ENCODE assay signal across 13 cellular contexts in genomic region chr7:150665075-150665794, GRCh38. TPM values are rescaled to one million over a fixed set of nuclear protein-coding genes. Genes with fewer than 3 reads are reported as not detected.
A peak's percentile ranks its signal among the peaks of the same experiment; 100 is the strongest.
DNase-seq lines count a peak whose midpoint lies in the region; ATAC-seq and TF ChIP-seq lines count a peak whose summit lies in the region.
"Had no signal": no experiment of that assay in that cellular context is flagged by ENCODE, and none has a peak within 500 bp of the region (broad histone marks: within the 10 kb centered on the region; RNA-seq: fewer than 3 reads in every experiment).

No MANE protein-coding gene starts in this region.

- H3K36me3 Mint-ChIP-seq in CD4-positive, CD25-positive, alpha-beta regulatory T cell = peaks cover 4% of the 10 kb centered on the region
- H3K36me3 Mint-ChIP-seq in T-cell = peaks cover 22% of the 10 kb centered on the region
- H3K36me3 Mint-ChIP-seq in activated naive CD4-positive, alpha-beta T cell treated with anti-CD3 and anti-CD28 coated beads, Interleukin-2, amount 10 ng/mL, durations not matched to agents 7 days and 5 days = peaks cover 49% of the 10 kb centered on the region

- H3K27me3 Mint-ChIP-seq in CD4-positive, CD25-positive, alpha-beta regulatory T cell = no peaks in the 10 kb centered on the region
- H3K27me3 Mint-ChIP-seq in T-cell = no peaks in the 10 kb centered on the region
- H3K27me3 Mint-ChIP-seq in activated naive CD4-positive, alpha-beta T cell treated with anti-CD3 and anti-CD28 coated beads, Interleukin-2, amount 10 ng/mL, durations not matched to agents 7 days and 5 days = no peaks in the 10 kb centered on the region
- H3K27me3 Mint-ChIP-seq: stimulated activated naive B cell treated with anti-CD40 and anti-IgM and Interleukin-4, amounts not matched to agents 10 μg/mL and 1 μg/mL and 100 μg/mL, for 72 hours had no signal

- H3K27ac ChIP-seq in CD4-positive, CD25-positive, alpha-beta regulatory T cell (ENCODE audit: insufficient read depth, low read length, poor library complexity, severe bottlenecking) = peak overlapping the region; percentile 75
- H3K27ac ChIP-seq in skin epidermis = peak overlapping the region in 14 of 21 experiments; percentile 5 to 90 (median 61)
- no peak overlapping the region for H3K27ac ChIP-seq in MM.1S (ENCODE audit: low read length)
- H3K27ac ChIP-seq: neutrophil had no signal

- peak overlapping the region; percentile 58 for H3K4me3 ChIP-seq in CD4-positive, CD25-positive, alpha-beta regulatory T cell (ENCODE audit: low read depth, low read length)
- H3K4me3 ChIP-seq in skin epidermis (no peak overlapping the region), MM.1S (ENCODE audit: low read length) (no peak overlapping the region)
- H3K4me3 ChIP-seq: smooth muscle cell had no signal

- no peaks in the 10 kb centered on the region for H4K20me1 ChIP-seq in MM.1S (ENCODE audit: insufficient read depth, low read length)

- no peaks in the 10 kb centered on the region for H3K9me3 ChIP-seq in CD4-positive, CD25-positive, alpha-beta regulatory T cell (ENCODE audit: control insufficient read depth in 2 of 2, low read length in 2 of 2)
- H3K9me3 ChIP-seq in MM.1S (replicated peaks; ENCODE audit: insufficient read depth, low read length) = no peaks in the 10 kb centered on the region
- H3K9me3 ChIP-seq: neutrophil had no signal

- 0 out of 2 replicates have a peak, but pooled peaks cover 3% of the 10 kb centered on the region for H3F3A ChIP-seq in MM.1S (ENCODE audit: insufficient read depth, low read length)

- H3K9me2 ChIP-seq in MM.1S (replicated peaks; ENCODE audit: insufficient read depth, low read length) = no peaks in the 10 kb centered on the region

- no peaks in the 10 kb centered on the region for H3K27me3 ChIP-seq in CD4-positive, CD25-positive, alpha-beta regulatory T cell (ENCODE audit: control insufficient read depth, insufficient read depth, low read length)
- no peaks in the 10 kb centered on the region for H3K27me3 ChIP-seq in MM.1S (replicated peaks; ENCODE audit: insufficient read depth, low read length)
- H3K27me3 ChIP-seq: neutrophil had no signal

- H3K9me3 Mint-ChIP-seq in CD4-positive, CD25-positive, alpha-beta regulatory T cell = peaks cover 0 to 5% (median 0%) of the 10 kb centered on the region in 7 donors
- H3K9me3 Mint-ChIP-seq in T-cell = peaks cover 0 to 11% (median 4%) of the 10 kb centered on the region in 3 donors
- peaks cover 22% of the 10 kb centered on the region for H3K9me3 Mint-ChIP-seq in activated naive CD4-positive, alpha-beta T cell treated with anti-CD3 and anti-CD28 coated beads, Interleukin-2, amount 10 ng/mL, durations not matched to agents 7 days and 5 days

- peaks cover 83% of the 10 kb centered on the region for H3K4me1 ChIP-seq in CD4-positive, CD25-positive, alpha-beta regulatory T cell (ENCODE audit: control insufficient read depth, insufficient read depth, low read length, poor library complexity, severe bottlenecking)
- H3K4me1 ChIP-seq in MM.1S (ENCODE audit: low read length) = peaks cover 22% of the 10 kb centered on the region

- no peak overlapping the region for H2AFZ ChIP-seq in MM.1S (ENCODE audit: low read length)

- no peak for DNase-seq in CD4-positive, CD25-positive, alpha-beta regulatory T cell
- DNase-seq in T-cell = peak in 2 of 34 experiments; percentile 39 to 41
- peak; percentile 22 for DNase-seq in activated naive CD4-positive, alpha-beta T cell treated with anti-CD3 and anti-CD28 coated beads, Interleukin-2, amount 10 ng/mL, durations not matched to agents 7 days and 5 days
- no peak for DNase-seq in H4 (ENCODE audit: low spot score)
- no peak for DNase-seq in dermis blood vessel endothelial cell
- DNase-seq in MM.1S = no peak
- DNase-seq: NCI-H2107; stimulated activated naive B cell treated with anti-CD40 and anti-IgM and Interleukin-4, amounts not matched to agents 10 μg/mL and 1 μg/mL and 100 μg/mL, for 72 hours had no signal

- TF ChIP-seq CTCF in MM.1S (IDR thresholded peaks at IDR 0.05; ENCODE audit: low read length) = no peak

- POLR2A ChIA-PET in T-cell (lab: Charles Lee) = no interaction called here

- H3K4me1 Mint-ChIP-seq in CD4-positive, CD25-positive, alpha-beta regulatory T cell = peaks cover 25 to 95% (median 76%) of the 10 kb centered on the region in 4 donors
- H3K4me1 Mint-ChIP-seq in T-cell = peaks cover 93 to 95% (median 95%) of the 10 kb centered on the region in 3 donors
- H3K4me1 Mint-ChIP-seq in activated naive CD4-positive, alpha-beta T cell treated with anti-CD3 and anti-CD28 coated beads, Interleukin-2, amount 10 ng/mL, durations not matched to agents 7 days and 5 days = peaks cover 94% of the 10 kb centered on the region

- peak overlapping the region; percentile 94 to 98 (median 95) for H3K27ac Mint-ChIP-seq in CD4-positive, CD25-positive, alpha-beta regulatory T cell
- H3K27ac Mint-ChIP-seq in T-cell = peak overlapping the region; percentile 98 to 99
- H3K27ac Mint-ChIP-seq in activated naive CD4-positive, alpha-beta T cell treated with anti-CD3 and anti-CD28 coated beads, Interleukin-2, amount 10 ng/mL, durations not matched to agents 7 days and 5 days = peak overlapping the region; percentile 99
- H3K27ac Mint-ChIP-seq: stimulated activated naive B cell treated with anti-CD40 and anti-IgM and Interleukin-4, amounts not matched to agents 10 μg/mL and 1 μg/mL and 100 μg/mL, for 72 hours had no signal

- H3K79me2 ChIP-seq in MM.1S (ENCODE audit: low read length) = no peaks in the 10 kb centered on the region

- CTCF ChIA-PET in T-cell (lab: Charles Lee) = interaction anchor here in 1 of 2 donors (0.7 to 1.3 kb wide), 2 partner anchors 20 to 97 kb away, joined by 3 read pairs; partner anchors contain the start of gene GIMAP2
- CTCF ChIA-PET in activated naive CD4-positive, alpha-beta T cell treated with anti-CD3 and anti-CD28 coated beads, Interleukin-2, amount 10 ng/mL, durations not matched to agents 7 days and 5 days (lab: Charles Lee) = interaction anchor here (1.3 kb wide), 1 partner anchor 154 kb away, joined by 3 read pairs; no protein-coding TSS in a partner anchor

- H3K4me3 Mint-ChIP-seq in CD4-positive, CD25-positive, alpha-beta regulatory T cell = peak overlapping the region in 3 of 4 donors; percentile 71 to 81 (median 77)
- peak overlapping the region in 2 of 3 donors; percentile 34 to 54 for H3K4me3 Mint-ChIP-seq in T-cell
- H3K4me3 Mint-ChIP-seq in activated naive CD4-positive, alpha-beta T cell treated with anti-CD3 and anti-CD28 coated beads, Interleukin-2, amount 10 ng/mL, durations not matched to agents 7 days and 5 days = no peak overlapping the region
- H3K4me3 Mint-ChIP-seq: stimulated activated naive B cell treated with anti-CD40 and anti-IgM and Interleukin-4, amounts not matched to agents 10 μg/mL and 1 μg/mL and 100 μg/mL, for 72 hours had no signal

- H3K9ac ChIP-seq in MM.1S (ENCODE audit: low read length) = no peak overlapping the region

- no peak overlapping the region for H3K4me2 ChIP-seq in MM.1S (ENCODE audit: low read depth, low read length)
- H3K4me2 ChIP-seq: smooth muscle cell had no signal

- no peak for ATAC-seq in CD4-positive, CD25-positive, alpha-beta regulatory T cell (ENCODE audit: low read depth in 2 of 2)
- ATAC-seq in T-cell (replicated peaks in 1 of 4) (no peak), HG02840 (IDR thresholded peaks at IDR 0.05; ENCODE audit: low FRiP score, unreplicated experiment) (no peak)
- ATAC-seq: left lobe of liver; stimulated activated naive B cell treated with anti-CD40 and anti-IgM and Interleukin-4, amounts not matched to agents 10 μg/mL and 1 μg/mL and 100 μg/mL, for 72 hours had no signal

- no peaks in the 10 kb centered on the region for H3K36me3 ChIP-seq in CD4-positive, CD25-positive, alpha-beta regulatory T cell (ENCODE audit: control insufficient read depth, insufficient read depth, low read length)
- H3K36me3 ChIP-seq in MM.1S (replicated peaks; ENCODE audit: insufficient read depth, low read length) = no peaks in the 10 kb centered on the region
- H3K36me3 ChIP-seq: neutrophil had no signal

RNA-seq across cellular contexts. Expression of gene GIMAP2, which starts 20.3 kb away (rescaled TPM):
- 95.1 TPM for total RNA-seq in CD4-positive, CD25-positive, alpha-beta regulatory T cell
- polyA plus RNA-seq in CD4-positive, CD25-positive, alpha-beta regulatory T cell = 100 to 1,000 TPM in 2 of 4 donors, 10 to 100 TPM in 2; 79.0 to 142 (median 110) TPM
- total RNA-seq in T-cell (100 to 1,000 TPM in 4 of 5 donors, 10 to 100 TPM in 1; 83.2 to 226 (median 183) TPM), dermis blood vessel endothelial cell (75.9 and 87.0 TPM in 2 replicates)
- total RNA-seq in H4 (2014; rRNA removed; shearing (Covaris generic)) = 19.7 and 22.0 TPM in 2 replicates
- total RNA-seq: smooth muscle cell had no signal

RNA-seq across cellular contexts. Expression of gene GIMAP6, which starts 33.0 kb away (rescaled TPM):
- total RNA-seq in CD4-positive, CD25-positive, alpha-beta regulatory T cell = 43.8 TPM
- 100 to 1,000 TPM; 133 to 236 (median 150) TPM for polyA plus RNA-seq in CD4-positive, CD25-positive, alpha-beta regulatory T cell
- total RNA-seq in T-cell (100 to 1,000 TPM in 3 of 5 donors, 10 to 100 TPM in 2; 55.0 to 168 (median 150) TPM), dermis blood vessel endothelial cell (262 and 355 TPM in 2 replicates)
- total RNA-seq in H4 (2014; rRNA removed; shearing (Covaris generic)) = 0.41 and 0.56 TPM in 2 replicates
- total RNA-seq: smooth muscle cell had no signal
- polyA plus RNA-seq: smooth muscle cell had no signal

RNA-seq across cellular contexts. Expression of gene GIMAP1, which starts 51.2 kb away (rescaled TPM):
- total RNA-seq in CD4-positive, CD25-positive, alpha-beta regulatory T cell = 17.1 TPM
- polyA plus RNA-seq in CD4-positive, CD25-positive, alpha-beta regulatory T cell = 10 to 100 TPM; 48.4 to 90.0 (median 64.6) TPM
- total RNA-seq in T-cell (10 to 100 TPM; 23.5 to 99.9 (median 76.8) TPM), dermis blood vessel endothelial cell (28.2 and 31.1 TPM in 2 replicates)
- total RNA-seq in H4 (2014; rRNA removed; shearing (Covaris generic)) = not detected in 2 replicates
- total RNA-seq: smooth muscle cell had no signal
- polyA plus RNA-seq: smooth muscle cell had no signal

Comparison
In these comparisons a context has a peak if more than half of its experiments do, and no peak if none do; other contexts are left out.
1. RNA of gene GIMAP6, which starts 33.0 kb away (total RNA-seq): 262 to 355 TPM in dermis blood vessel endothelial cell, 55.0 to 168 TPM in T-cell and 43.8 TPM in CD4-positive, CD25-positive, alpha-beta regulatory T cell (single experiment); 0.41 to 0.56 TPM in H4; every median in the first group is over 10 times any median in the second.
2. RNA of gene GIMAP1, which starts 51.2 kb away (total RNA-seq): 23.5 to 99.9 TPM in T-cell, 28.2 to 31.1 TPM in dermis blood vessel endothelial cell and 17.1 TPM in CD4-positive, CD25-positive, alpha-beta regulatory T cell (single experiment); not detected in H4; every median in the first group is over 10 times any median in the second.
3. Peak in every context shown above with its lines, with median percentiles within 50 percentile points of each other: H3K27ac Mint-ChIP-seq.